15 cellular contexts compared by ENCODE assay signal in genomic region chr6:11766056-11766455, GRCh38. TPM values are rescaled to one million over a fixed set of nuclear protein-coding genes. Genes with fewer than 3 reads are reported as not detected.
DNase-seq lines count a peak whose midpoint lies in the region; ATAC-seq, FAIRE-seq and TF ChIP-seq lines count a peak whose summit lies in the region.
"Had no signal": no experiment of that assay in that cellular context is flagged by ENCODE, and none has a peak within 500 bp of the region (broad histone marks: within the 10 kb centered on the region; RNA-seq: fewer than 3 reads in every experiment).

No MANE protein-coding gene starts in this region.

- no peaks in the 10 kb centered on the region for H3K27me3 Mint-ChIP-seq in activated CD8-positive, alpha-beta T cell treated with anti-CD3 and anti-CD28 coated beads, Interleukin-2, amount 10 ng/mL, durations not matched to agents 7 days and 5 days (ENCODE audit: low read depth)

- H3K9me3 ChIP-seq in A549 (0 out of 3 replicates have a peak, but pooled peaks cover 3% of the 10 kb centered on the region), K562 (replicated peaks; ENCODE audit: control insufficient read depth, insufficient read depth, low read depth, low read length) (no peaks in the 10 kb centered on the region), keratinocyte (ENCODE audit: control insufficient read depth, low read depth, low read length) (no peaks in the 10 kb centered on the region), Karpas-422 (ENCODE audit: low read length) (no peaks in the 10 kb centered on the region)
- H3K9me3 ChIP-seq: uterus had no signal

- H3K79me2 ChIP-seq in K562 (ENCODE audit: control insufficient read depth, insufficient read depth, low read length) (no peaks in the 10 kb centered on the region), keratinocyte (ENCODE audit: control insufficient read depth, insufficient read depth, low read length) (no peaks in the 10 kb centered on the region), Karpas-422 (ENCODE audit: low read length) (no peaks in the 10 kb centered on the region)

- dilution Hi-C loops in keratinocyte (cut with MboI; ENCODE audit: extremely low pct_ligation_motif_present, low sequenced_read_pairs) = no loop called here

- H3K36me3 Mint-ChIP-seq in activated CD8-positive, alpha-beta T cell treated with anti-CD3 and anti-CD28 coated beads, Interleukin-2, amount 10 ng/mL, durations not matched to agents 7 days and 5 days (ENCODE audit: low read depth) = no peaks in the 10 kb centered on the region

- TF ChIP-seq RAD21 in A549 (conservative IDR thresholded peaks at IDR 0.05 in 1 of 2, IDR thresholded peaks at IDR 0.05 in 1 of 2) (no peak), K562 (CRISPR knock-in tag; conservative IDR thresholded peaks at IDR 0.05 in 1 of 2, IDR thresholded peaks at IDR 0.05 in 1 of 2) (peak; percentile 35 to 59; a peak in 3 of 4 replicates)

- H3K9me3 Mint-ChIP-seq in activated CD8-positive, alpha-beta T cell treated with anti-CD3 and anti-CD28 coated beads, Interleukin-2, amount 10 ng/mL, durations not matched to agents 7 days and 5 days (ENCODE audit: insufficient read depth) = no peaks in the 10 kb centered on the region
- H3K9me3 Mint-ChIP-seq: neural crest cell had no signal

- no TSS peak for BruUV-seq in K562 (replicated peaks; lab: Mats Ljungman, UMichigan)

- no peaks in the 10 kb centered on the region for H3K27me3 ChIP-seq in K562 (ENCODE audit: control insufficient read depth in 2 of 2, insufficient read depth in 2 of 2, low read length in 2 of 2)
- no peaks in the 10 kb centered on the region for H3K27me3 ChIP-seq in keratinocyte (ENCODE audit: control insufficient read depth, extremely low read depth, insufficient read depth, low read length)
- no peaks in the 10 kb centered on the region for H3K27me3 ChIP-seq in Karpas-422 (ENCODE audit: low read length)
- H3K27me3 ChIP-seq: uterus had no signal

- TF ChIP-seq POLR2A in A549 (IDR thresholded peaks at IDR 0.05; ENCODE audit: low read length) = no peak
- TF ChIP-seq POLR2A in K562 (conservative IDR thresholded peaks at IDR 0.05) = no peak

- H3K4me3 Mint-ChIP-seq in activated CD8-positive, alpha-beta T cell treated with anti-CD3 and anti-CD28 coated beads, Interleukin-2, amount 10 ng/mL, durations not matched to agents 7 days and 5 days = no peak overlapping the region
- H3K4me3 Mint-ChIP-seq: B cell, neural crest cell had no signal

- DNase-seq in A549 (ENCODE audit: low read depth in 1 of 2, low spot score in 1 of 2) = peak in 1 of 2 experiments; percentile 22
- DNase-seq in HT-29 (ENCODE audit: low spot score) = peak; percentile 13
- peak; percentile 49 to 69 (median 58) for DNase-seq in K562 (ENCODE audit: extremely low read depth in 1 of 4, low spot score in 3 of 4)
- no peak for DNase-seq in keratinocyte (ENCODE audit: low read depth, low spot score)
- no peak for DNase-seq in Karpas-422
- DNase-seq in ureter (ENCODE audit: low spot score) = no peak
- DNase-seq in activated CD8-positive, alpha-beta T cell treated with anti-CD3 and anti-CD28 coated beads, Interleukin-2, amount 10 ng/mL, durations not matched to agents 7 days and 5 days = no peak
- DNase-seq: activated CD4-positive, alpha-beta T cell treated with anti-CD3 and anti-CD28 coated beads for 4 hours; Kasumi-1; NCI-H2107; uterus had no signal

- CTCF ChIA-PET in A549 (lab: Yijun Ruan, JAX) (interaction anchor here (1.5 to 2.0 kb wide), 3 partner anchors 9 to 110 kb away, joined by 3 to 4 read pairs (median 4); no protein-coding TSS in a partner anchor), K562 (lab: Yijun Ruan, JAX; ENCODE audit: low intra/inter-chr PET ratio) (no interaction called here)
- CTCF ChIA-PET in activated CD8-positive, alpha-beta T cell treated with anti-CD3 and anti-CD28 coated beads, Interleukin-2, amount 10 ng/mL, durations not matched to agents 7 days and 5 days (lab: Charles Lee) = no interaction called here

- 4% methylated on average over 2 of the region's 2 CpGs for WGBS in A549 (ENCODE audit: missing lambda C conversion rate)
- 6% methylated on average over 2 of the region's 2 CpGs for WGBS in K562 (ENCODE audit: insufficient coverage, low coverage, missing lambda C conversion rate)

- in situ Hi-C loops in K562 (cut with MboI) = no loop called here

- H3K4me3 ChIP-seq in A549 = no peak overlapping the region
- no peak overlapping the region for H3K4me3 ChIP-seq in K562
- H3K4me3 ChIP-seq in keratinocyte (ENCODE audit: control insufficient read depth in 2 of 3, extremely low read depth in 1 of 3, insufficient read depth in 2 of 3, low read depth in 1 of 3, low read length in 3 of 3) = no peak overlapping the region
- H3K4me3 ChIP-seq in Karpas-422 (ENCODE audit: low read length) = no peak overlapping the region
- H3K4me3 ChIP-seq: uterus had no signal

- H3K9me2 ChIP-seq in Karpas-422 (replicated peaks; ENCODE audit: insufficient read depth, low read length) = no peaks in the 10 kb centered on the region

- H3K4me1 ChIP-seq in A549 (peaks cover 52% of the 10 kb centered on the region), K562 (replicated peaks in 1 of 2; ENCODE audit: control insufficient read depth in 2 of 2, insufficient read depth in 2 of 2, low read length in 2 of 2) (peaks cover 12 to 37% of the 10 kb centered on the region in 2 experiments), keratinocyte (ENCODE audit: control insufficient read depth, extremely low read depth, insufficient read depth, low read length) (peaks cover 58% of the 10 kb centered on the region), Karpas-422 (ENCODE audit: low read length) (no peaks in the 10 kb centered on the region)
- H3K4me1 ChIP-seq: uterus had no signal

- H2AFZ ChIP-seq in K562 (ENCODE audit: low read depth, low read length) (peak overlapping the region; percentile 69), keratinocyte (ENCODE audit: control insufficient read depth, low read length) (no peak overlapping the region), Karpas-422 (ENCODE audit: low read length) (no peak overlapping the region)

- TF ChIP-seq EP300 in A549 (IDR thresholded peaks at IDR 0.05) (no peak), K562 (IDR thresholded peaks at IDR 0.05; ENCODE audit: low read length) (peak; percentile 29; the same call in 1 of the 2 replicates)

- H3K9me1 ChIP-seq in K562 (ENCODE audit: control insufficient read depth, insufficient read depth, low read length) (no peaks in the 10 kb centered on the region), keratinocyte (ENCODE audit: control insufficient read depth, extremely low read depth, insufficient read depth, low read length) (no peaks in the 10 kb centered on the region)

- H3K4me2 ChIP-seq in A549 (peak overlapping the region; percentile 60), K562 (ENCODE audit: insufficient read depth, low read length) (no peak overlapping the region), keratinocyte (ENCODE audit: control insufficient read depth, extremely low read depth, insufficient read depth, low read depth, low read length) (peak overlapping the region; percentile 10), Karpas-422 (ENCODE audit: low read depth, low read length, poor library complexity, severe bottlenecking) (no peak overlapping the region)

- no peaks in the 10 kb centered on the region for H3K4me1 Mint-ChIP-seq in activated CD8-positive, alpha-beta T cell treated with anti-CD3 and anti-CD28 coated beads, Interleukin-2, amount 10 ng/mL, durations not matched to agents 7 days and 5 days (ENCODE audit: low read depth)
- H3K4me1 Mint-ChIP-seq: B cell had no signal

- H3K36me3 ChIP-seq in K562 (ENCODE audit: control insufficient read depth, insufficient read depth, low read length) = no peaks in the 10 kb centered on the region
- no peaks in the 10 kb centered on the region for H3K36me3 ChIP-seq in keratinocyte (ENCODE audit: control insufficient read depth in 2 of 2, extremely low read depth in 1 of 2, insufficient read depth in 2 of 2, low read length in 2 of 2)
- H3K36me3 ChIP-seq in Karpas-422 (ENCODE audit: insufficient read depth, low read length) = no peaks in the 10 kb centered on the region
- H3K36me3 ChIP-seq: uterus had no signal

- H3K9ac ChIP-seq in K562 (ENCODE audit: insufficient read depth in 1 of 2, low read depth in 2 of 2, low read length in 2 of 2) = no peak overlapping the region
- H3K9ac ChIP-seq in keratinocyte (ENCODE audit: control insufficient read depth, extremely low read depth, insufficient read depth, low read length) = peak overlapping the region; percentile 49
- no peak overlapping the region for H3K9ac ChIP-seq in Karpas-422 (ENCODE audit: low read length)

- POLR2A ChIA-PET in A549 (lab: Yijun Ruan, JAX) (interaction anchor here (1.6 kb wide), 1 partner anchor 247 kb away, joined by 4 read pairs; no protein-coding TSS in a partner anchor), K562 (lab: Yijun Ruan, JAX) (interaction anchor here (0.6 kb wide), 1 partner anchor 21 kb away, joined by 3 read pairs; no protein-coding TSS in a partner anchor)
- POLR2A ChIA-PET in activated CD8-positive, alpha-beta T cell treated with anti-CD3 and anti-CD28 coated beads, Interleukin-2, amount 10 ng/mL, durations not matched to agents 7 days and 5 days (lab: Charles Lee) = no interaction called here

- H4K20me1 ChIP-seq in K562 (replicated peaks; ENCODE audit: control insufficient read depth, insufficient read depth, low read length) (no peaks in the 10 kb centered on the region), keratinocyte (ENCODE audit: control insufficient read depth, extremely low read depth, insufficient read depth, low read length) (no peaks in the 10 kb centered on the region), Karpas-422 (ENCODE audit: insufficient read depth, low read depth, low read length) (no peaks in the 10 kb centered on the region)

- ATAC-seq in A549 (peak; percentile 34 to 40; a peak in 3 of 6 replicates), K562 (peak; percentile 77), HG02763 (IDR thresholded peaks at IDR 0.05; ENCODE audit: unreplicated experiment) (no peak)
- ATAC-seq in activated CD8-positive, alpha-beta T cell treated with anti-CD3 and anti-CD28 coated beads, Interleukin-2, amount 10 ng/mL, durations not matched to agents 7 days and 5 days = no peak

- no peak overlapping the region for H3K27ac Mint-ChIP-seq in activated CD8-positive, alpha-beta T cell treated with anti-CD3 and anti-CD28 coated beads, Interleukin-2, amount 10 ng/mL, durations not matched to agents 7 days and 5 days
- H3K27ac Mint-ChIP-seq: B cell had no signal

- TF ChIP-seq CTCF in A549 (IDR thresholded peaks at IDR 0.05) (no peak), K562 (IDR thresholded peaks at IDR 0.05 in 2 of 3, conservative IDR thresholded peaks at IDR 0.05 in 1 of 3; ENCODE audit: insufficient read depth in 2 of 3, low read depth in 1 of 3, low read length in 3 of 3) (peak; percentile 33 to 55 (median 34); a peak in 3 of 6 replicates), keratinocyte (optimal IDR thresholded peaks at IDR 0.05 in 1 of 3, IDR thresholded peaks at IDR 0.05 in 1 of 3, conservative IDR thresholded peaks at IDR 0.05 in 1 of 3; ENCODE audit: extremely low read depth in 1 of 3, insufficient read depth in 2 of 3, low read length in 3 of 3) (no peak)

- intact Hi-C loops in K562 (cut with micrococcal nuclease) = loop anchor here (5.0 kb wide), 1 partner anchor 146 kb away; no protein-coding TSS in a partner anchor

- FAIRE-seq in A549 (lab: Jason Lieb, UNC) (no peak), K562 (lab: Jason Lieb, UNC) (no peak), keratinocyte (lab: Jason Lieb, UNC) (no peak)

- H3K27ac ChIP-seq in A549 (peak overlapping the region; percentile 83 to 92), K562 (ENCODE audit: extremely low read depth, low read depth, low read length) (no peak overlapping the region), keratinocyte (ENCODE audit: control insufficient read depth, insufficient read depth, low read length) (peak overlapping the region; percentile 100), Karpas-422 (ENCODE audit: low read length) (no peak overlapping the region)

RNA-seq across cellular contexts. Expression of gene ADTRP, which starts 12.5 kb away (rescaled TPM):
- polyA plus RNA-seq in A549 (2011; rRNA removed) (0.57 and 0.82 TPM in 2 replicates), A549 (2017; fragmentation: RNase III; extraction: RNeasy Plus Mini Kit Qiagen cat#74134 plus additional on column Dnase treatment) (0.35 to 0.59 TPM (median 0.42 TPM) in 3 replicates), K562 (2011; rRNA removed) (8.7 and 10.0 TPM in 2 replicates), K562 (2014; fragmentation: Illumina TruSeq; extraction: Trizol) (21.7 and 24.0 TPM in 2 replicates), K562 (2014; fragmentation: Nextera tagmentation; extraction: Ambion mirVana) (10 to 100 TPM; 13.6 to 18.3 TPM), K562 (2014; rRNA removed) (12.9 and 16.4 TPM in 2 replicates), keratinocyte (12.7 to 43.5 TPM (median 16.7 TPM) in 3 replicates)
- 0.12 and 0.21 TPM in 2 replicates for polyA plus RNA-seq in A549 (2012; cell fraction: cytosol; rRNA removed)
- 0.11 and 0.19 TPM in 2 replicates for polyA plus RNA-seq in A549 (2012; cell fraction: nucleus; rRNA removed)
- 0.25 and 0.44 TPM in 2 replicates for polyA minus RNA-seq in A549 (2011; rRNA and poly(A)+ RNA removed)
- 0.13 and 0.83 TPM in 2 replicates for total RNA-seq in HT-29 (2014; rRNA removed; shearing (Covaris generic))
- 13.8 and 18.6 TPM in 2 replicates for total RNA-seq in K562 (2011; cell fraction: chromatin; rRNA removed; ENCODE audit: low replicate concordance)
- 13.8 and 20.4 TPM in 2 replicates for total RNA-seq in K562 (2011; cell fraction: nucleolus; rRNA removed)
- total RNA-seq in K562 (2011; cell fraction: nucleoplasm; rRNA removed) = 13.9 and 19.7 TPM in 2 replicates
- total RNA-seq in K562 (2014; rRNA removed) (7.4 and 9.6 TPM in 2 replicates), K562 (2014; rRNA removed; fragmentation: Illumina TruSeq; extraction: Trizol) (13.3 and 13.9 TPM in 2 replicates), K562 (2015; rRNA removed; fragmentation: Illumina TruSeq; extraction: Trizol) (13.5 and 13.8 TPM in 2 replicates), K562 (2021) (11.7 and 12.3 TPM in 2 replicates), ureter (42.4 TPM)
- polyA plus RNA-seq in K562 (2011; cell fraction: cytosol; rRNA removed) = 7.1 and 9.6 TPM in 2 replicates
- 16.3 and 17.9 TPM in 2 replicates for polyA plus RNA-seq in K562 (2011; cell fraction: nucleus; rRNA removed)
- 19.8 and 27.5 TPM in 2 replicates for polyA plus RNA-seq in K562 (2012)
- 7.4 and 9.3 TPM in 2 replicates for polyA minus RNA-seq in K562 (2011; rRNA and poly(A)+ RNA removed)
- polyA minus RNA-seq in K562 (2011; cell fraction: cytosol; rRNA and poly(A)+ RNA removed) = 3.6 and 6.5 TPM in 2 replicates
- polyA minus RNA-seq in K562 (2011; cell fraction: nucleus; rRNA and poly(A)+ RNA removed) = 6.1 and 7.9 TPM in 2 replicates
- 38.0 TPM for polyA plus RNA-seq in keratinocyte (2011; ENCODE audit: low read depth)
- 16.9 and 33.9 TPM in 2 replicates for polyA plus RNA-seq in keratinocyte (2011; cell fraction: cytosol; rRNA removed)
- 45.0 and 46.5 TPM in 2 replicates for polyA plus RNA-seq in keratinocyte (2011; cell fraction: nucleus; rRNA removed)
- polyA plus RNA-seq in keratinocyte (2012; ENCODE audit: low replicate concordance) = 6.5 and 42.5 TPM in 2 replicates
- 5.6 to 46.4 TPM (median 21.4 TPM) in 3 replicates for polyA minus RNA-seq in keratinocyte
- 15.2 TPM for polyA minus RNA-seq in keratinocyte (2011; cell fraction: cytosol; rRNA and poly(A)+ RNA removed)
- 12.8 and 24.5 TPM in 2 replicates for polyA minus RNA-seq in keratinocyte (2011; cell fraction: nucleus; rRNA and poly(A)+ RNA removed)
- not detected in 2 replicates for total RNA-seq in Karpas-422 (2014; rRNA removed; shearing (Covaris generic); ENCODE audit: low replicate concordance)
- under 1 TPM; 0.63 to 0.68 TPM for total RNA-seq in activated CD8-positive, alpha-beta T cell treated with anti-CD3 and anti-CD28 coated beads, Interleukin-2, amount 10 ng/mL, durations not matched to agents 7 days and 5 days
- total RNA-seq: cerebellum, neural crest cell, uterus had no signal

Comparison
In these comparisons a context has a peak if more than half of its experiments do, and no peak if none do; other contexts are left out.
1. ATAC-seq: peak in A549 (2 of 2) and K562 (single experiment); none in HG02763 (single experiment) and activated CD8-positive, alpha-beta T cell treated with anti-CD3 and anti-CD28 coated beads, Interleukin-2, amount 10 ng/mL, durations not matched to agents 7 days and 5 days (single experiment).
2. DNase-seq: peak in HT-29 (single experiment) and K562 (4 of 4); none in keratinocyte (single experiment), Karpas-422 (single experiment), ureter (single experiment) and activated CD8-positive, alpha-beta T cell treated with anti-CD3 and anti-CD28 coated beads, Interleukin-2, amount 10 ng/mL, durations not matched to agents 7 days and 5 days (single experiment).
3. H3K27ac ChIP-seq: peak in A549 (2 of 2) and keratinocyte (single experiment); none in K562 (single experiment) and Karpas-422 (single experiment).
4. H3K4me2 ChIP-seq: peak in A549 (single experiment) and keratinocyte (single experiment); none in K562 (single experiment) and Karpas-422 (single experiment).
5. CTCF ChIP-seq: peak in K562 (3 of 3); none in A549 (single experiment) and keratinocyte (0 of 3).
6. Of the 35 proteins assayed by ChIP-seq in both K562 and A549: peak only in K562: CTCF, EHMT2, EP300 and RAD21; only in A549: none; in both: none; in neither: 30; mixed calls (peak in some experiments, not most) for 1.